Comparison of ENCODE assay signal across 19 cellular contexts in the genomic region with DNA sequence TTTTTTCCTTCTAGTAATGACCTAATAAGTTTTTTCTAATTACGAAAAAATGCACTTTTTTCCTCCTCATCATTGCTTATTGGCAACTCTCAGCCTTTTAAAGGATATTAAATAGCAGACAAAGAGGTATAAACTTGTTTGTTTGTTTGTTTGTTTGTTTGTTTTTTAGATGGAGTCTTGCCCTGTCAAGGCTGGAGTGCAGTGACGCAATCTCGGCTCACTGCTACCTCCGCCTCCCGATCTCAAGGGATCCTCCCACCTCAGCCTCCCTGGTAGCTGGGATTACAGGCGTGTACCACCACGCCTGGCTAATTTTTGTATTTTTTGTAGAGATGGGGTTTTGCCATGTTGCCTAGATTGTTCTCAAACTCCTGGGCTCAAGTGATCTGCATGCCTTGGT. TPM values are rescaled to one million over a fixed set of nuclear protein-coding genes. Genes with fewer than 3 reads are reported as not detected.
A peak's percentile ranks its signal among the peaks of the same experiment; 100 is the strongest.
DNase-seq lines count a peak whose midpoint lies in the region; ATAC-seq and TF ChIP-seq lines count a peak whose summit lies in the region.
"Had no signal": no experiment of that assay in that cellular context is flagged by ENCODE, and none has a peak within 500 bp of the region (broad histone marks: within the 10 kb centered on the region; RNA-seq: fewer than 3 reads in every experiment).

No MANE protein-coding gene starts in this region.

- H3F3A ChIP-seq in PC-3 (ENCODE audit: low read length, unreplicated experiment), result no peaks in the 10 kb centered on the region

- TF ChIP-seq EP300 in stomach (IDR thresholded peaks at IDR 0.05), result no peak

- H3K36me3 Mint-ChIP-seq in naive thymus-derived CD8-positive, alpha-beta T cell, result peaks cover 0 to 6% (median 0%) of the 10 kb centered on the region in 3 donors

- H3K4me1 Mint-ChIP-seq in naive thymus-derived CD8-positive, alpha-beta T cell, result peaks cover under 1 to 23% (median 3%) of the 10 kb centered on the region in 4 donors

- CTCF ChIA-PET in PC-3 (lab: Charles Lee), result no interaction called here

- H2AFZ ChIP-seq in PC-3 (ENCODE audit: low read length), result no peak overlapping the region

- POLR2A ChIA-PET in PC-3 (lab: Charles Lee; ENCODE audit: unreplicated experiment), result no interaction called here
- POLR2A ChIA-PET in naive thymus-derived CD8-positive, alpha-beta T cell (lab: Charles Lee), result no interaction called here

- H3K9me3 ChIP-seq in PC-3 (ENCODE audit: low read length), result no peaks in the 10 kb centered on the region
- no peaks in the 10 kb centered on the region for H3K9me3 ChIP-seq in stomach
- H3K9me3 ChIP-seq: HAP-1 had no signal

- H3K9ac ChIP-seq in PC-3 (ENCODE audit: low read length), result peak overlapping the region; percentile 78

- no peak for ATAC-seq in PC-3
- no peak for ATAC-seq in GM18907 (IDR thresholded peaks at IDR 0.05; ENCODE audit: unreplicated experiment)
- ATAC-seq in GM21717 (IDR thresholded peaks at IDR 0.05; ENCODE audit: unreplicated experiment), result no peak
- no peak for ATAC-seq in naive thymus-derived CD8-positive, alpha-beta T cell
- ATAC-seq: Panc1 had no signal

- H3K27me3 Mint-ChIP-seq in naive thymus-derived CD8-positive, alpha-beta T cell, result peaks cover 8 to 68% (median 28%) of the 10 kb centered on the region in 5 donors

- H3K4me1 ChIP-seq in PC-3 (ENCODE audit: insufficient read depth, low read length) (peaks cover 53% of the 10 kb centered on the region), stomach (peaks cover 22 to 71% (median 25%) of the 10 kb centered on the region in 4 donors)

- TF ChIP-seq POLR2A in stomach (IDR thresholded peaks at IDR 0.05), result no peak

- intact Hi-C loops in PC-3 (cut with micrococcal nuclease), result loop anchor here (10.0 kb wide), 1 partner anchor 49 kb away; no protein-coding TSS in a partner anchor
- intact Hi-C loops in stomach (cut with DNase I; ENCODE audit: low total_unique reads), result no loop called here

- peak overlapping the region; percentile 50 for H3K4me2 ChIP-seq in PC-3 (ENCODE audit: low read length)

- H3K27me3 ChIP-seq in PC-3 (ENCODE audit: low read length) (no peaks in the 10 kb centered on the region), stomach (no peaks in the 10 kb centered on the region)

- H3K4me3 ChIP-seq in GM12865 (ENCODE audit: low read depth, low read length) (peak overlapping the region; percentile 42), PC-3 (ENCODE audit: low read length) (no peak overlapping the region), stomach (no peak overlapping the region)
- H3K4me3 ChIP-seq: HAP-1, SK-N-MC had no signal

- BruUV-seq in PC-3 (replicated peaks; lab: Mats Ljungman, UMichigan), result no TSS peak

- no peaks in the 10 kb centered on the region for H4K20me1 ChIP-seq in PC-3 (ENCODE audit: low read length)

- H3K27ac ChIP-seq in PC-3 (ENCODE audit: low read length), result peak overlapping the region; percentile 95
- H3K27ac ChIP-seq in epithelial cell of prostate, result peak overlapping the region; percentile 97
- H3K27ac ChIP-seq in stomach, result peak overlapping the region; percentile 78 to 98 (median 89)
- H3K27ac ChIP-seq: SK-N-MC had no signal

- H3K4me3 Mint-ChIP-seq in naive thymus-derived CD8-positive, alpha-beta T cell, result peak overlapping the region in 1 of 10 donors; percentile 8
- H3K4me3 Mint-ChIP-seq: CD4-positive, alpha-beta T cell had no signal

- H3K79me2 ChIP-seq in PC-3 (ENCODE audit: low read length), result peaks cover 76% of the 10 kb centered on the region

- H3K9me3 Mint-ChIP-seq in naive thymus-derived CD8-positive, alpha-beta T cell, result peaks cover 0 to 2% (median 0%) of the 10 kb centered on the region in 9 donors
- H3K9me3 Mint-ChIP-seq: CD4-positive, alpha-beta T cell had no signal

- no peaks in the 10 kb centered on the region for H3K36me3 ChIP-seq in PC-3 (ENCODE audit: low read depth, low read length)
- H3K36me3 ChIP-seq in stomach, result no peaks in the 10 kb centered on the region
- H3K36me3 ChIP-seq: HAP-1 had no signal

- TF ChIP-seq CTCF in GM12865 (IDR thresholded peaks at IDR 0.05; ENCODE audit: insufficient read depth, low read depth, low read length, missing control alignments) (no peak), PC-3 (conservative IDR thresholded peaks at IDR 0.05; ENCODE audit: low read depth, low read length) (no peak), stomach (IDR thresholded peaks at IDR 0.05) (no peak)

- DNase-seq in GM12865 (ENCODE audit: low read depth) (no peak), PC-3 (no peak), epithelial cell of prostate (ENCODE audit: low read depth, low spot score) (no peak), stomach (no peak), HT-29 (ENCODE audit: low spot score) (no peak)
- no peak for DNase-seq in naive thymus-derived CD8-positive, alpha-beta T cell
- DNase-seq: ACHN; AML-193; CD4-positive, alpha-beta T cell; DMS79 treated with DMSO at 0.1 percent for 48 hours; KG1; NCI-H2081 treated with DMSO at 0.1 percent for 48 hours; NCI-H510A; NCI-H774 had no signal

- no peak overlapping the region for H3K27ac Mint-ChIP-seq in naive thymus-derived CD8-positive, alpha-beta T cell
- H3K27ac Mint-ChIP-seq: CD4-positive, alpha-beta T cell had no signal

- no peaks in the 10 kb centered on the region for H3K9me2 ChIP-seq in PC-3 (replicated peaks; ENCODE audit: low read length)

- 88 to 96% (median 92%) methylated on average over 7 of the region's 7 CpGs for WGBS in stomach, 5 donors

RNA-seq across cellular contexts. Expression of a gene that starts 6.0 kb away (rescaled TPM):
- total RNA-seq in PC-3 (2014; rRNA removed) (34.7 and 47.6 TPM in 2 replicates), stomach (100 to 1,000 TPM; 124 to 448 (median 207) TPM)
- polyA plus RNA-seq in stomach, result 10 to 100 TPM; 18.5 to 66.9 (median 34.5) TPM
- total RNA-seq in HT-29 (2014; rRNA removed; shearing (Covaris generic)), result 263 and 276 TPM in 2 replicates
- under 1 TPM; 0.49 to 0.88 TPM for total RNA-seq in naive thymus-derived CD8-positive, alpha-beta T cell
- polyA plus RNA-seq in naive thymus-derived CD8-positive, alpha-beta T cell, result under 1 TPM in 2 of 3 donors, not detected in 1; 0.05 to 0.37 TPM

Comparison
In these comparisons a context has a peak if more than half of its experiments do, and no peak if none do; other contexts are left out.
1. RNA of a gene that starts 6.0 kb away (total RNA-seq): 263 to 276 TPM in HT-29, 124 to 448 TPM in stomach and 34.7 to 47.6 TPM in PC-3; 0.49 to 0.88 TPM in naive thymus-derived CD8-positive, alpha-beta T cell; every median in the first group is over 10 times any median in the second.
2. Peak in every context shown above with its lines, with median percentiles within 50 percentile points of each other: H3K27ac ChIP-seq.